ENCODE assay signal across 12 cellular contexts in the genomic region with DNA sequence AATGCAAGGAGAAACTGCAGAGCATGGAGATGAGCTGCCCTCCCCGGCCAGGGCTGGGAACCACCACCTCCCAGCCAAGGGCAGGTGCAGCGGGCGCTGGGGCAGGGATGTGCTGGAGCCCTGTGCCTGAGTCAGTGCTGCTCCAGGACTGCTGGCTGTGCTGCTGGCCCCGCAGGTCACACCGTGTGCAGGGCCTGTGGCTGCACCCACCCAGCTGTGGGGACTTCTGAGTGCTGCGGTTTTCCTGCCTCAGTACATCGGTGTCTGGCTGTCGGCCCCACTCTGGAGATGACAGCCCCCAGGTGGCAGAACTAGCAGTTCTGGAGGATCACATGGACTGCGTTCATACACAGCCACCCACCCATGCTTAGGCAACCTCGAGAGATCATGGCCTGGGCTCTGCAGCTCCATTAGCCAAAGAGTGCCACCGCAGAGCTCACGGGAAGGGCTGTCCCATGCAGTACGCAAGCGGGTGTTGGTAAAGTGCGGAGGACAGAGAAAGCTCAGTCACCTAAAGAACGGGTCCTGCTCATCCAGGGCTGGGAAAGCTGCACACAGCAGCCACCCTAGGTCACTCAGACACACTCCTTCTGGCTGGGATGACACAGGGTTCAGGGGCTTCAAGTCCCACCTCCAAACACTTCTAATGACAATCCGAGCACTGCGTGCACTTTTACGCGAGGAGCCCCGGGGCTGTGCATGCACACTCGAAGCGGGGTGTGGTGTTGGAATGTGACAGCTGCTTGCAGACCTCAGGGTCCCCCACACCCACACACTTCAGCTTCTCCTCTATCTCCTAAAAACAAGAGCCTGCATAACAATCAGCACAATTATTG.
"Had no signal": no experiment of that assay in that cellular context is flagged by ENCODE, and none has a peak within 500 bp of the region (broad histone marks: within the 10 kb centered on the region; RNA-seq: fewer than 3 reads in every experiment).

No MANE protein-coding gene starts in this region.

- H3K4me1 Mint-ChIP-seq: naive thymus-derived CD8-positive, alpha-beta T cell had no signal

- H3K36me3 Mint-ChIP-seq: naive thymus-derived CD8-positive, alpha-beta T cell had no signal

- H3K4me3 Mint-ChIP-seq: activated T-helper 1 cell treated with anti-CD3 and anti-CD28 coated beads, Interleukin-12 subunit alpha, Interleukin-12 subunit beta, Interleukin-2, Interleukin-4 antibody, amounts not matched to agents 30 ng/mL and 10 ng/mL and 1 ng/mL, durations not matched to agents 14 hours and 24 hours and 36 hours; naive thymus-derived CD8-positive, alpha-beta T cell had no signal

- H3K27ac Mint-ChIP-seq: activated T-helper 1 cell treated with anti-CD3 and anti-CD28 coated beads, Interleukin-12 subunit alpha, Interleukin-12 subunit beta, Interleukin-2, Interleukin-4 antibody, amounts not matched to agents 30 ng/mL and 10 ng/mL and 1 ng/mL, durations not matched to agents 14 hours and 24 hours and 36 hours; naive thymus-derived CD8-positive, alpha-beta T cell had no signal

- ATAC-seq: activated CD4-positive, CD25-positive, alpha-beta regulatory T cell treated with anti-CD3 and anti-CD28 coated beads, Interleukin-2, amount 50 U/mL, for 24 hours; gastrocnemius medialis; mucosa of descending colon; naive thymus-derived CD8-positive, alpha-beta T cell had no signal

- DNase-seq: activated naive CD4-positive, alpha-beta T cell treated with Interleukin-2 at 50 U/mL for 16 hours; effector CD8-positive, alpha-beta T cell; gastrocnemius medialis; kidney glomerular epithelial cell; lower lobe of right lung; mucosa of descending colon; ovary; SHP77 treated with DMSO at 0.1 percent for 48 hours; stomach had no signal
